Comparison of ENCODE assay signal across 14 cellular contexts in the genomic region with DNA sequence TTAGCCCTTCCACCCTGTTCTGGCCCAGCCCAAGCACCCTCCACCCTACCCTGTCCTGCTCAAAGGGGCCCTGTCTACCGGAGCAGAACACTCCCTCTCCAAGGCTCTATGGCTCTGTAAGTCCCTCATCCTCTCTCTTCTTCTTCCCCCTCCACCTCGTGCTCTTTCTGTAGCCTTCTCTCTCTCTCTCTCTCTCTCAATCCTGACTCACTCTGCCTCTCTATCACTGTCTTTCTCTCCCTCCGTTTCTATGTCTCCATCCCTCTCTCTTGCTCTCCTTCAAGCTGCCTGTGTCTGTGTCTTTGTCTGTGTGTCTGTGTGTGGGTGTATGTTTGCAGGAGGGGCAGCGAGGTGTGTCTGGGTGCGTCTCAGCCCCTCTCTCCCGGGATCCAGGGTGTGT. TPM values are rescaled to one million over a fixed set of nuclear protein-coding genes. Genes with fewer than 3 reads are reported as not detected.
A peak's percentile ranks its signal among the peaks of the same experiment; 100 is the strongest.
DNase-seq lines count a peak whose midpoint lies in the region; ATAC-seq and TF ChIP-seq lines count a peak whose summit lies in the region.
"Had no signal": no experiment of that assay in that cellular context is flagged by ENCODE, and none has a peak within 500 bp of the region (broad histone marks: within the 10 kb centered on the region; RNA-seq: fewer than 3 reads in every experiment).

No MANE protein-coding gene starts in this region.

- no peaks in the 10 kb centered on the region for H3K4me1 ChIP-seq in IMR-90 (ENCODE audit: control insufficient read depth, insufficient read depth, low read length)

- H2BK15ac ChIP-seq in IMR-90 (ENCODE audit: low read depth, low read length), result no peak overlapping the region

- H3K27me3 Mint-ChIP-seq in activated naive CD8-positive, alpha-beta T cell, result peaks cover 16% of the 10 kb centered on the region
- H3K27me3 Mint-ChIP-seq in activated naive CD8-positive, alpha-beta T cell treated with anti-CD3 and anti-CD28 coated beads for 36 hours, result peaks cover 41% of the 10 kb centered on the region
- H3K27me3 Mint-ChIP-seq in naive B cell, result peaks cover 28 to 35% (median 33%) of the 10 kb centered on the region in 3 donors
- H3K27me3 Mint-ChIP-seq in activated CD4-positive, alpha-beta memory T cell treated with anti-CD3 and anti-CD28 coated beads for 36 hours, result peaks cover 22% of the 10 kb centered on the region

- peak overlapping the region; percentile 52 for H3K27ac Mint-ChIP-seq in activated naive CD8-positive, alpha-beta T cell
- no peak overlapping the region for H3K27ac Mint-ChIP-seq in activated naive CD8-positive, alpha-beta T cell treated with anti-CD3 and anti-CD28 coated beads for 36 hours
- H3K27ac Mint-ChIP-seq in naive B cell, result peak overlapping the region in 1 of 6 donors; percentile 37
- H3K27ac Mint-ChIP-seq in activated CD4-positive, alpha-beta memory T cell treated with anti-CD3 and anti-CD28 coated beads for 36 hours, result no peak overlapping the region
- no peak overlapping the region for H3K27ac Mint-ChIP-seq in stimulated activated effector memory CD8-positive, alpha-beta T cell treated with anti-CD3 and anti-CD28 coated beads, Interleukin-12 subunit alpha, Interleukin-12 subunit beta, amount 100 ng/mL, for 72 hours

- H3K9me3 Mint-ChIP-seq in activated naive CD8-positive, alpha-beta T cell (ENCODE audit: low read depth), result no peaks in the 10 kb centered on the region
- peaks cover 10% of the 10 kb centered on the region for H3K9me3 Mint-ChIP-seq in activated naive CD8-positive, alpha-beta T cell treated with anti-CD3 and anti-CD28 coated beads for 36 hours
- H3K9me3 Mint-ChIP-seq in naive B cell, result peaks cover 0 to 10% (median 3%) of the 10 kb centered on the region in 7 donors
- no peaks in the 10 kb centered on the region for H3K9me3 Mint-ChIP-seq in activated CD4-positive, alpha-beta memory T cell treated with anti-CD3 and anti-CD28 coated beads for 36 hours
- H3K9me3 Mint-ChIP-seq in stimulated activated effector memory CD8-positive, alpha-beta T cell treated with anti-CD3 and anti-CD28 coated beads, Interleukin-12 subunit alpha, Interleukin-12 subunit beta, amount 100 ng/mL, for 72 hours, result peaks cover 4% of the 10 kb centered on the region

- H3K9me1 ChIP-seq in IMR-90 (ENCODE audit: insufficient read depth, low read length), result no peaks in the 10 kb centered on the region

- no peak overlapping the region for H3K9ac ChIP-seq in IMR-90 (ENCODE audit: low read depth, low read length)

- intact Hi-C loops in IMR-90 (cut with micrococcal nuclease), result loop anchor here (5.0 kb wide), 1 partner anchor 165 kb away; no protein-coding TSS in a partner anchor
- intact Hi-C loops in activated CD4-positive, alpha-beta memory T cell treated with anti-CD3 and anti-CD28 coated beads for 36 hours (cut with micrococcal nuclease), result loop anchor here (5.0 to 10.0 kb wide), 3 partner anchors 145 to 620 kb away; partner anchors contain the start of gene COQ8A

- no peak for TF ChIP-seq POLR2A in IMR-90 (IDR thresholded peaks at IDR 0.05; ENCODE audit: low read depth, low read length)

- ATAC-seq in IMR-90 (ENCODE audit: low read depth), result no peak
- ATAC-seq in naive B cell (ENCODE audit: low read depth in 2 of 2), result no peak
- ATAC-seq in stimulated activated effector memory CD8-positive, alpha-beta T cell treated with anti-CD3 and anti-CD28 coated beads, Interleukin-12 subunit alpha, Interleukin-12 subunit beta, amount 100 ng/mL, for 72 hours, result no peak

- peaks cover 21% of the 10 kb centered on the region for H3K9me3 ChIP-seq in IMR-90 (ENCODE audit: control insufficient read depth, insufficient read depth, low read length)

- no peak for TF ChIP-seq CTCF in IMR-90 (conservative IDR thresholded peaks at IDR 0.05; ENCODE audit: low read depth, low read length)

- peak overlapping the region; percentile 70 for H2AFZ ChIP-seq in IMR-90 (replicated peaks; ENCODE audit: low read length, poor library complexity)
- H2AFZ ChIP-seq: PC-9 had no signal

- no peak overlapping the region for H3K4me2 ChIP-seq in IMR-90 (ENCODE audit: low read depth, low read length)
- H3K4me2 ChIP-seq: PC-9 had no signal

- H4K91ac ChIP-seq in IMR-90 (ENCODE audit: insufficient read depth, low read depth, low read length), result no peak overlapping the region

- no peak overlapping the region for H4K5ac ChIP-seq in IMR-90 (ENCODE audit: low read depth, low read length)

- no peak overlapping the region for H3K23ac ChIP-seq in IMR-90 (ENCODE audit: low read depth, low read length)

- H3K18ac ChIP-seq in IMR-90 (ENCODE audit: low read depth, low read length), result no peak overlapping the region

- H3K27ac ChIP-seq in IMR-90 (ENCODE audit: insufficient read depth, low read length), result no peak overlapping the region
- H3K27ac ChIP-seq: PC-9 had no signal

- H3K14ac ChIP-seq in IMR-90 (replicated peaks; ENCODE audit: low read depth, low read length), result no peak overlapping the region

- POLR2A ChIA-PET in IMR-90 (lab: Charles Lee; ENCODE audit: unreplicated experiment), result no interaction called here
- POLR2A ChIA-PET in activated CD4-positive, alpha-beta memory T cell treated with anti-CD3 and anti-CD28 coated beads for 36 hours (lab: Charles Lee), result no interaction called here

- CTCF ChIA-PET in IMR-90 (lab: Yijun Ruan, JAX), result interaction anchor here (1.3 kb wide), 1 partner anchor 19 kb away, joined by 3 read pairs; no protein-coding TSS in a partner anchor
- CTCF ChIA-PET in activated CD4-positive, alpha-beta memory T cell treated with anti-CD3 and anti-CD28 coated beads for 36 hours (lab: Charles Lee), result interaction anchor here (3.8 kb wide), 1 partner anchor 19 kb away, joined by 37 read pairs; no protein-coding TSS in a partner anchor

- peaks cover 3% of the 10 kb centered on the region for H3K36me3 Mint-ChIP-seq in activated naive CD8-positive, alpha-beta T cell
- peaks cover 26% of the 10 kb centered on the region for H3K36me3 Mint-ChIP-seq in activated naive CD8-positive, alpha-beta T cell treated with anti-CD3 and anti-CD28 coated beads for 36 hours
- H3K36me3 Mint-ChIP-seq in naive B cell, result peaks cover 0 to 25% of the 10 kb centered on the region in 2 donors
- peaks cover 5% of the 10 kb centered on the region for H3K36me3 Mint-ChIP-seq in activated CD4-positive, alpha-beta memory T cell treated with anti-CD3 and anti-CD28 coated beads for 36 hours
- H3K36me3 Mint-ChIP-seq in stimulated activated effector memory CD8-positive, alpha-beta T cell treated with anti-CD3 and anti-CD28 coated beads, Interleukin-12 subunit alpha, Interleukin-12 subunit beta, amount 100 ng/mL, for 72 hours, result peaks cover 9% of the 10 kb centered on the region

- H4K8ac ChIP-seq in IMR-90 (ENCODE audit: low read depth in 2 of 2, low read length in 2 of 2), result no peak overlapping the region

- no peaks in the 10 kb centered on the region for H4K20me1 ChIP-seq in IMR-90 (ENCODE audit: insufficient read depth, low read length)

- peaks cover 16% of the 10 kb centered on the region for H3K27me3 ChIP-seq in IMR-90 (ENCODE audit: control insufficient read depth, insufficient read depth, low read length)

- no peak overlapping the region for H3K4ac ChIP-seq in IMR-90 (ENCODE audit: low read depth, low read length)

- TF ChIP-seq RAD21 in IMR-90 (IDR thresholded peaks at IDR 0.05; ENCODE audit: low read length), result no peak

- no peak for DNase-seq in activated naive CD8-positive, alpha-beta T cell treated with anti-CD3 and anti-CD28 coated beads for 36 hours
- DNase-seq in IMR-90 (no peak), naive B cell (no peak)
- DNase-seq in NK-92 treated with Interleukin-12 subunit alpha and Interleukin-12 subunit beta, amount 100 ng/mL, for 24 hours (lab: John Stamatoyannopoulos, UW), result no peak
- no peak for DNase-seq in activated CD4-positive, alpha-beta memory T cell treated with anti-CD3 and anti-CD28 coated beads for 36 hours
- DNase-seq in stimulated activated effector memory CD8-positive, alpha-beta T cell treated with anti-CD3 and anti-CD28 coated beads, Interleukin-12 subunit alpha, Interleukin-12 subunit beta, amount 100 ng/mL, for 72 hours (ENCODE audit: low spot score in 2 of 2), result no peak
- DNase-seq: AML-193, MM.1S, NCI-H1105 treated with DMSO at 0.1 percent for 48 hours, NCI-H187 treated with DMSO at 0.1 percent for 48 hours, NCI-H446, NCI-H748 treated with DMSO at 0.1 percent for 48 hours, PC-9 had no signal

- H3K56ac ChIP-seq in IMR-90 (ENCODE audit: extremely low read depth, insufficient read depth, low read length), result no peak overlapping the region

- dilution Hi-C loops in IMR-90 (cut with HindIII; ENCODE audit: low sequenced_read_pairs, unreplicated experiment), result no loop called here

- H3K36me3 ChIP-seq in IMR-90 (ENCODE audit: control insufficient read depth, insufficient read depth, low read length), result 0 out of 2 replicates have a peak, but pooled peaks cover 1% of the 10 kb centered on the region

- 100% methylated on average over 2 of the region's 6 CpGs; no CpG with 5 or more reads in 1 of the 2 experiments for WGBS in IMR-90 (ENCODE audit: extremely low coverage in 2 of 2, insufficient read length in 1 of 2), 2 experiments

- peak overlapping the region; percentile 18 for H3K4me3 Mint-ChIP-seq in activated naive CD8-positive, alpha-beta T cell
- no peak overlapping the region for H3K4me3 Mint-ChIP-seq in activated naive CD8-positive, alpha-beta T cell treated with anti-CD3 and anti-CD28 coated beads for 36 hours
- peak overlapping the region in 6 of 8 donors; percentile 1 to 99 (median 32) for H3K4me3 Mint-ChIP-seq in naive B cell
- H3K4me3 Mint-ChIP-seq in activated CD4-positive, alpha-beta memory T cell treated with anti-CD3 and anti-CD28 coated beads for 36 hours, result no peak overlapping the region
- no peak overlapping the region for H3K4me3 Mint-ChIP-seq in stimulated activated effector memory CD8-positive, alpha-beta T cell treated with anti-CD3 and anti-CD28 coated beads, Interleukin-12 subunit alpha, Interleukin-12 subunit beta, amount 100 ng/mL, for 72 hours

- H3K79me1 ChIP-seq in IMR-90 (ENCODE audit: low read depth in 1 of 2, low read length in 2 of 2), result peaks cover 3 to 18% of the 10 kb centered on the region in 2 experiments; a peak in 3 of 4 replicates

- peaks cover 26% of the 10 kb centered on the region for H3K4me1 Mint-ChIP-seq in activated naive CD8-positive, alpha-beta T cell (ENCODE audit: low read depth)
- peaks cover 23% of the 10 kb centered on the region for H3K4me1 Mint-ChIP-seq in activated naive CD8-positive, alpha-beta T cell treated with anti-CD3 and anti-CD28 coated beads for 36 hours
- peaks cover 29 to 59% (median 52%) of the 10 kb centered on the region in 3 donors for H3K4me1 Mint-ChIP-seq in naive B cell
- peaks cover 24% of the 10 kb centered on the region for H3K4me1 Mint-ChIP-seq in activated CD4-positive, alpha-beta memory T cell treated with anti-CD3 and anti-CD28 coated beads for 36 hours (ENCODE audit: low read depth)
- H3K4me1 Mint-ChIP-seq in stimulated activated effector memory CD8-positive, alpha-beta T cell treated with anti-CD3 and anti-CD28 coated beads, Interleukin-12 subunit alpha, Interleukin-12 subunit beta, amount 100 ng/mL, for 72 hours, result peaks cover 40% of the 10 kb centered on the region

- no peak overlapping the region for H2AK5ac ChIP-seq in IMR-90 (ENCODE audit: low read depth, low read length)

- H2AK9ac ChIP-seq in IMR-90 (replicated peaks; ENCODE audit: low read depth, low read length, poor library complexity), result no peak overlapping the region

- no peak overlapping the region for H2BK20ac ChIP-seq in IMR-90 (ENCODE audit: low read depth, low read length)

- H3K4me3 ChIP-seq in IMR-90 (ENCODE audit: insufficient read depth, low read depth, low read length), result no peak overlapping the region
- H3K4me3 ChIP-seq: PC-9 had no signal

- H2BK120ac ChIP-seq in IMR-90 (ENCODE audit: low read depth, low read length), result no peak overlapping the region

- H2BK5ac ChIP-seq in IMR-90 (ENCODE audit: low read depth, low read length, poor library complexity, severe bottlenecking), result no peak overlapping the region

- no TSS peak for BruUV-seq in IMR-90 (replicated peaks; lab: Mats Ljungman, UMichigan)

- in situ Hi-C loops in IMR-90 (cut with MboI; ENCODE audit: low sequenced_read_pairs), result no loop called here

RNA-seq across cellular contexts. Expression of gene ZNF678, which starts 1.3 kb away (rescaled TPM):
- 1 to 10 TPM; 5.5 to 5.6 TPM for total RNA-seq in activated naive CD8-positive, alpha-beta T cell treated with anti-CD3 and anti-CD28 coated beads for 36 hours
- 4.8 and 6.7 TPM in 2 replicates for total RNA-seq in IMR-90 (2012; rRNA removed)
- 0.69 and 1.3 TPM in 2 replicates for polyA plus RNA-seq in IMR-90 (2012; rRNA removed)
- 0.14 and 0.43 TPM in 2 replicates for polyA plus RNA-seq in IMR-90 (2012; cell fraction: cytosol; rRNA removed)
- 1.2 and 2.2 TPM in 2 replicates for polyA plus RNA-seq in IMR-90 (2012; cell fraction: nucleus; rRNA removed; ENCODE audit: low replicate concordance)
- polyA plus RNA-seq in naive B cell (ENCODE audit: low read depth in 6 of 6), result 10 to 100 TPM in 5 of 6 donors, 1 to 10 TPM in 1; 6.5 to 19.5 (median 14.4) TPM
- total RNA-seq in activated CD4-positive, alpha-beta memory T cell treated with anti-CD3 and anti-CD28 coated beads for 36 hours, result 1 to 10 TPM; 6.5 to 7.4 TPM

Comparison
In these comparisons a context has a peak if more than half of its experiments do, and no peak if none do; other contexts are left out.
1. H3K4me3 Mint-ChIP-seq: peak in activated naive CD8-positive, alpha-beta T cell (single experiment) and naive B cell (6 of 8); none in activated naive CD8-positive, alpha-beta T cell treated with anti-CD3 and anti-CD28 coated beads for 36 hours (single experiment), activated CD4-positive, alpha-beta memory T cell treated with anti-CD3 and anti-CD28 coated beads for 36 hours (single experiment) and stimulated activated effector memory CD8-positive, alpha-beta T cell treated with anti-CD3 and anti-CD28 coated beads, Interleukin-12 subunit alpha, Interleukin-12 subunit beta, amount 100 ng/mL, for 72 hours (single experiment).